In genomic region chr4:15084780-15085179, GRCh38 we compare ENCODE assay signal across 19 cellular contexts.
"Had no signal": no experiment of that assay in that cellular context is flagged by ENCODE, and none has a peak within 500 bp of the region (broad histone marks: within the 10 kb centered on the region; RNA-seq: fewer than 3 reads in every experiment).

No MANE protein-coding gene starts in this region.

- H3K4me3 ChIP-seq: K562 had no signal

- ATAC-seq: K562 had no signal

- DNase-seq: Kasumi-1, MV-4-11, NCI-H1048, NCI-H1105, NCI-H1417, NCI-H1436 treated with DMSO at 0.1 percent for 48 hours, NCI-H1694, NCI-H187 treated with DMSO at 0.1 percent for 48 hours, NCI-H2029 treated with DMSO at 0.1 percent for 48 hours, NCI-H2227 treated with DMSO at 0.1 percent for 48 hours, NCI-H510A, NCI-H524 treated with DMSO at 0.1 percent for 48 hours, NCI-H69, NCI-H774, SHP77, SK-N-SH had no signal

- H3K9me3 ChIP-seq: SK-N-SH had no signal

- FAIRE-seq: K562 had no signal

- H3K27ac ChIP-seq: KMS-11, RWPE1 had no signal
